ENCODE assay signal across 8 cellular contexts in genomic region chr16:56519459-56520250, GRCh38. TPM values are rescaled to one million over a fixed set of nuclear protein-coding genes. Genes with fewer than 3 reads are reported as not detected.
DNase-seq lines count a peak whose midpoint lies in the region; ATAC-seq, FAIRE-seq and TF ChIP-seq lines count a peak whose summit lies in the region.

BBS2 (minus strand) TSS chr16:56520024; CDS start chr16:56519862, 162 bp downstream.

- peak within 1 kb of the TSS; percentile 41; the same call in 1 of the 2 replicates for H3K27ac ChIP-seq in H1 (ENCODE audit: low read depth, low read length)
- H3K27ac ChIP-seq in mesenchymal stem cell (ENCODE audit: low read length, poor library complexity, severe bottlenecking) = no peak within 1 kb of the TSS

- no peaks in the 10 kb centered on the region for H3K36me3 Mint-ChIP-seq in activated CD8-positive, alpha-beta memory T cell treated with anti-CD3 and anti-CD28 coated beads, Interleukin-2, amount 10 ng/mL, durations not matched to agents 7 days and 5 days

- peak; percentile 78 for DNase-seq in COR-L47 (lab: John Stamatoyannopoulos, UW)
- peak; percentile 86 for DNase-seq in HT-29 (ENCODE audit: low spot score)
- DNase-seq in NOMO-1 treated with DMSO at 0.1 percent for 48 hours (lab: John Stamatoyannopoulos, UW; ENCODE audit: unreplicated experiment) = peak; percentile 77
- DNase-seq in activated CD8-positive, alpha-beta memory T cell treated with anti-CD3 and anti-CD28 coated beads, Interleukin-2, amount 10 ng/mL, durations not matched to agents 7 days and 5 days = peak; percentile 82
- peak; percentile 46 to 94 for DNase-seq in H1 (ENCODE audit: low read depth in 1 of 2, low spot score in 2 of 2)
- peak; percentile 85 for DNase-seq in mesenchymal stem cell
- DNase-seq in stimulated activated CD8-positive, alpha-beta memory T cell treated with anti-CD3 and anti-CD28 coated beads, Interleukin-12 subunit alpha, Interleukin-12 subunit beta, amount 100 ng/mL, for 24 hours (ENCODE audit: extremely low read depth) = peak; percentile 73

- TF ChIP-seq CTCF in H1 (IDR thresholded peaks at IDR 0.05; ENCODE audit: control extremely low read depth in 1 of 3, insufficient read depth in 1 of 3, low read depth in 1 of 3, low read length in 3 of 3) = no peak

- H2BK15ac ChIP-seq in H1 (ENCODE audit: low read length) (peak within 1 kb of the TSS; percentile 81; the same call in 1 of the 2 replicates), mesenchymal stem cell (ENCODE audit: low read depth, poor library complexity, severe bottlenecking) (no peak within 1 kb of the TSS)

- H3K4ac ChIP-seq in H1 (replicated peaks; ENCODE audit: insufficient read length, low read depth, low read length) = no peak within 1 kb of the TSS
- peak within 1 kb of the TSS; percentile 47 to 73 for H3K4ac ChIP-seq in mesenchymal stem cell (ENCODE audit: low read depth in 1 of 2, low read length in 2 of 2)

- H3K79me1 ChIP-seq in H1 (ENCODE audit: low read depth, low read length) (no peaks in the 10 kb centered on the region), mesenchymal stem cell (replicated peaks; ENCODE audit: low read length, poor library complexity, severe bottlenecking) (peaks cover 14% of the 10 kb centered on the region)

- ATAC-seq in GM21360 (IDR thresholded peaks at IDR 0.05; ENCODE audit: unreplicated experiment) = peak; percentile 73
- ATAC-seq in activated CD8-positive, alpha-beta memory T cell treated with anti-CD3 and anti-CD28 coated beads, Interleukin-2, amount 10 ng/mL, durations not matched to agents 7 days and 5 days = peak; percentile 80

- WGBS in H1 (ENCODE audit: extremely low coverage in 1 of 2, insufficient coverage in 1 of 2, insufficient read length in 1 of 2, insufficient replicate concordance in 2 of 2, low coverage in 1 of 2, low lambda C conversion rate in 2 of 2, missing lambda C conversion rate in 1 of 2), 2 experiments = 1% methylated on average over 61 of the region's 65 CpGs; no CpG with 5 or more reads in 1 of the 2 experiments
- under 1% methylated on average over 59 of the region's 65 CpGs for WGBS in mesenchymal stem cell

- H2BK120ac ChIP-seq in H1 (replicated peaks; ENCODE audit: low read depth, low read length) (no peak within 1 kb of the TSS), mesenchymal stem cell (ENCODE audit: low read depth, low read length) (peak within 1 kb of the TSS; percentile 21)

- H3K36me3 ChIP-seq in H1 (ENCODE audit: control insufficient read depth in 2 of 4, insufficient read depth in 4 of 4, low read length in 3 of 4) (no peaks in the 10 kb centered on the region), mesenchymal stem cell (ENCODE audit: control insufficient read depth in 1 of 2, insufficient read depth in 2 of 2, low read depth in 1 of 2, low read length in 2 of 2) (no peaks in the 10 kb centered on the region)

- H3K56ac ChIP-seq in H1 (replicated peaks; ENCODE audit: insufficient read length, low read depth, low read length) = peak within 1 kb of the TSS; percentile 83

- H3K4me1 ChIP-seq in H1 (replicated peaks in 1 of 4; ENCODE audit: control insufficient read depth in 3 of 4, insufficient read depth in 4 of 4, low read length in 3 of 4) (no peaks in the 10 kb centered on the region; a peak in 1 of 7 replicates), mesenchymal stem cell (ENCODE audit: control insufficient read depth, insufficient read depth, low read depth, low read length) (peaks cover 6% of the 10 kb centered on the region)

- H3K18ac ChIP-seq in H1 (ENCODE audit: extremely low read depth, low read length) (peak within 1 kb of the TSS; percentile 83), mesenchymal stem cell (ENCODE audit: low read depth in 1 of 2, low read length in 2 of 2) (peak within 1 kb of the TSS; percentile 74 to 93)

- H2AFZ ChIP-seq in H1 (ENCODE audit: low read length) (peak within 1 kb of the TSS; percentile 100), mesenchymal stem cell (ENCODE audit: low read depth, low read length) (peak within 1 kb of the TSS; percentile 85)

- no peak for TF ChIP-seq RAD21 in H1 (IDR thresholded peaks at IDR 0.05 in 1 of 2, conservative IDR thresholded peaks at IDR 0.05 in 1 of 2; ENCODE audit: low read depth in 2 of 2, low read length in 2 of 2)

- H4K8ac ChIP-seq in H1 (ENCODE audit: extremely low read depth, insufficient read depth, low read length) = peak within 1 kb of the TSS; percentile 93; the same call in 1 of the 2 replicates
- peak within 1 kb of the TSS; percentile 93 for H4K8ac ChIP-seq in mesenchymal stem cell (ENCODE audit: low read length)

- no peak within 1 kb of the TSS for H4K91ac ChIP-seq in H1 (replicated peaks; ENCODE audit: insufficient read length, low read length)
- peak within 1 kb of the TSS; percentile 83 for H4K91ac ChIP-seq in mesenchymal stem cell (ENCODE audit: low read length)

- no peaks in the 10 kb centered on the region for H3K79me2 ChIP-seq in H1 (ENCODE audit: control insufficient read depth in 1 of 2, insufficient read depth in 2 of 2, low read length in 2 of 2)

- H3K14ac ChIP-seq in H1 (ENCODE audit: insufficient read length) = no peak within 1 kb of the TSS
- peak within 1 kb of the TSS in 1 of 2 experiments; percentile 46 for H3K14ac ChIP-seq in mesenchymal stem cell (ENCODE audit: low read length in 2 of 2)

- no peak for TF ChIP-seq EP300 in H1 (IDR thresholded peaks at IDR 0.05; ENCODE audit: borderline replicate concordance in 1 of 2, low read depth in 2 of 2, low read length in 2 of 2)

- no peak within 1 kb of the TSS for H2BK20ac ChIP-seq in H1 (ENCODE audit: low read length)

- peak within 1 kb of the TSS; percentile 75 for H4K5ac ChIP-seq in H1 (ENCODE audit: insufficient read length, low read depth, low read length)

- H3K9me3 ChIP-seq in H1 (ENCODE audit: insufficient read depth in 2 of 2, low read depth in 1 of 2, low read length in 1 of 2) = no peaks in the 10 kb centered on the region
- H3K9me3 ChIP-seq in mesenchymal stem cell (ENCODE audit: control insufficient read depth, low read length) = no peaks in the 10 kb centered on the region

- no peak within 1 kb of the TSS for H2AK5ac ChIP-seq in H1 (ENCODE audit: low read depth, low read length)
- H2AK5ac ChIP-seq in mesenchymal stem cell (ENCODE audit: low read length, severe bottlenecking) = no peak within 1 kb of the TSS

- peak within 1 kb of the TSS; percentile 78 for H3K27ac Mint-ChIP-seq in activated CD8-positive, alpha-beta memory T cell treated with anti-CD3 and anti-CD28 coated beads, Interleukin-2, amount 10 ng/mL, durations not matched to agents 7 days and 5 days

- H3K9ac ChIP-seq in H1 (replicated peaks in 1 of 4; ENCODE audit: extremely low read depth in 1 of 4, low read depth in 3 of 4, low read length in 3 of 4) (peak within 1 kb of the TSS; percentile 52 to 70 (median 54)), mesenchymal stem cell (ENCODE audit: low read length) (peak within 1 kb of the TSS; percentile 95)

- peaks cover 15% of the 10 kb centered on the region for H3K4me1 Mint-ChIP-seq in activated CD8-positive, alpha-beta memory T cell treated with anti-CD3 and anti-CD28 coated beads, Interleukin-2, amount 10 ng/mL, durations not matched to agents 7 days and 5 days

- peak within 1 kb of the TSS; percentile 69 for H3K4me3 Mint-ChIP-seq in activated CD8-positive, alpha-beta memory T cell treated with anti-CD3 and anti-CD28 coated beads, Interleukin-2, amount 10 ng/mL, durations not matched to agents 7 days and 5 days

- H3K4me2 ChIP-seq in H1 (ENCODE audit: insufficient read depth in 1 of 2, low read depth in 2 of 2, low read length in 2 of 2) (peak within 1 kb of the TSS; percentile 83 to 89), mesenchymal stem cell (ENCODE audit: low read length, poor library complexity, severe bottlenecking) (peak within 1 kb of the TSS; percentile 88)

- H3K27me3 ChIP-seq in H1 (replicated peaks in 1 of 4; ENCODE audit: control insufficient read depth in 3 of 4, extremely low read depth in 1 of 4, insufficient read depth in 3 of 4, low read length in 3 of 4) = peaks cover 0 to 7% (median 1%) of the 10 kb centered on the region in 4 experiments; a peak in 4 of 7 replicates
- H3K27me3 ChIP-seq in mesenchymal stem cell (ENCODE audit: control insufficient read depth in 1 of 2, insufficient read depth in 1 of 2, low read length in 2 of 2) = no peaks in the 10 kb centered on the region

- CTCF ChIA-PET in activated CD8-positive, alpha-beta memory T cell treated with anti-CD3 and anti-CD28 coated beads, Interleukin-2, amount 10 ng/mL, durations not matched to agents 7 days and 5 days (lab: Charles Lee) = interaction anchor here (0.5 to 1.4 kb wide), 6 partner anchors 12 to 189 kb away, joined by 3 to 6 read pairs (median 3); no protein-coding TSS in a partner anchor
- CTCF ChIA-PET in H1 (lab: Charles Lee; ENCODE audit: partially characterized antibody) = interaction anchor here (0.7 kb wide), 1 partner anchor 35 kb away, joined by 3 read pairs; no protein-coding TSS in a partner anchor

- H4K20me1 ChIP-seq in H1 (replicated peaks in 1 of 2; ENCODE audit: control insufficient read depth in 1 of 2, insufficient read depth in 2 of 2, low read length in 2 of 2) = no peaks in the 10 kb centered on the region

- H2BK12ac ChIP-seq in H1 (ENCODE audit: low read depth, low read length) = no peak within 1 kb of the TSS; the same call in 1 of the 2 replicates
- H2BK12ac ChIP-seq in mesenchymal stem cell (ENCODE audit: low read length in 2 of 2) = peak within 1 kb of the TSS in 1 of 2 experiments; percentile 74

- peak in 1 of 2 experiments; percentile 80; a peak in 2 of 3 replicates for TF ChIP-seq POLR2A in H1 (IDR thresholded peaks at IDR 0.05; ENCODE audit: control extremely low read depth in 1 of 2, low read depth in 2 of 2, low read length in 2 of 2)

- H3K9me3 Mint-ChIP-seq in activated CD8-positive, alpha-beta memory T cell treated with anti-CD3 and anti-CD28 coated beads, Interleukin-2, amount 10 ng/mL, durations not matched to agents 7 days and 5 days (ENCODE audit: low read depth) = no peaks in the 10 kb centered on the region

- no peak for FAIRE-seq in H1 (lab: Jason Lieb, UNC)

- H2BK5ac ChIP-seq in H1 (ENCODE audit: low read depth, low read length) = peak within 1 kb of the TSS; percentile 67; the same call in 1 of the 2 replicates
- no peak within 1 kb of the TSS for H2BK5ac ChIP-seq in mesenchymal stem cell (ENCODE audit: low read depth, low read length, poor library complexity, severe bottlenecking)

- H3K23me2 ChIP-seq in H1 (ENCODE audit: low read depth, low read length) = peaks cover 5% of the 10 kb centered on the region; the same call in 1 of the 2 replicates

- H3K4me3 ChIP-seq in H1 (ENCODE audit: extremely low read depth in 1 of 4, insufficient read depth in 2 of 4, low read depth in 3 of 4, low read length in 4 of 4) (peak within 1 kb of the TSS; percentile 64 to 94 (median 84)), mesenchymal stem cell (ENCODE audit: insufficient read depth in 1 of 2, low read depth in 1 of 2, low read length in 2 of 2) (peak within 1 kb of the TSS; percentile 84 to 96)

- no peaks in the 10 kb centered on the region for H3K27me3 Mint-ChIP-seq in activated CD8-positive, alpha-beta memory T cell treated with anti-CD3 and anti-CD28 coated beads, Interleukin-2, amount 10 ng/mL, durations not matched to agents 7 days and 5 days

- POLR2A ChIA-PET in H1 (lab: Charles Lee; ENCODE audit: partially characterized antibody) = interaction anchor here (0.7 to 1.0 kb wide), 5 partner anchors 11 to 157 kb away, joined by 3 to 5 read pairs (median 3); partner anchors contain the start of gene MT2A

- no peak within 1 kb of the TSS for H3K23ac ChIP-seq in H1 (ENCODE audit: insufficient read length)
- peak within 1 kb of the TSS in 1 of 2 experiments; percentile 37 for H3K23ac ChIP-seq in mesenchymal stem cell (ENCODE audit: low read length in 2 of 2)

RNA-seq across cellular contexts. Expression of gene BBS2, which starts in this region (rescaled TPM):
- 10.4 and 19.3 TPM in 2 replicates for total RNA-seq in HT-29 (2014; rRNA removed; shearing (Covaris generic))
- total RNA-seq in activated CD8-positive, alpha-beta memory T cell treated with anti-CD3 and anti-CD28 coated beads, Interleukin-2, amount 10 ng/mL, durations not matched to agents 7 days and 5 days = 1 to 10 TPM; 6.2 to 8.2 TPM
- 11.6 and 12.3 TPM in 2 replicates for total RNA-seq in H1 (2021; fragmentation: NEBNext Ultra II Directional; extraction: Animal tissue kit (Norgen Biotek cat#: 25700))
- 12.0 and 15.1 TPM in 2 replicates for polyA plus RNA-seq in H1 (2011; rRNA removed)
- 18.0 TPM for polyA plus RNA-seq in H1 (2011; cell fraction: cytosol; rRNA removed)
- polyA plus RNA-seq in H1 (2011; cell fraction: nucleus; rRNA removed) = 28.6 TPM
- 11.6 to 18.7 TPM (median 14.9 TPM) in 4 replicates for polyA plus RNA-seq in H1 (2012, experiment 1 of 2)
- 3.2 TPM for polyA plus RNA-seq in H1 (2012, experiment 2 of 2)
- 8.3 TPM for polyA plus RNA-seq in H1 (2013, experiment 1 of 2)
- 7.3 TPM for polyA plus RNA-seq in H1 (2013, experiment 2 of 2)
- 18.6 and 26.5 TPM in 2 replicates for polyA minus RNA-seq in H1 (2011; rRNA and poly(A)+ RNA removed)
- 7.7 TPM for polyA minus RNA-seq in H1 (2011; cell fraction: cytosol; rRNA and poly(A)+ RNA removed)
- polyA minus RNA-seq in H1 (2011; cell fraction: nucleus; rRNA and poly(A)+ RNA removed) = 16.7 TPM
- 22.8 TPM for polyA plus RNA-seq in mesenchymal stem cell (2013, experiment 1 of 2)
- 21.2 TPM for polyA plus RNA-seq in mesenchymal stem cell (2013, experiment 2 of 2)
